9 cellular contexts compared by ENCODE assay signal in the genomic region with DNA sequence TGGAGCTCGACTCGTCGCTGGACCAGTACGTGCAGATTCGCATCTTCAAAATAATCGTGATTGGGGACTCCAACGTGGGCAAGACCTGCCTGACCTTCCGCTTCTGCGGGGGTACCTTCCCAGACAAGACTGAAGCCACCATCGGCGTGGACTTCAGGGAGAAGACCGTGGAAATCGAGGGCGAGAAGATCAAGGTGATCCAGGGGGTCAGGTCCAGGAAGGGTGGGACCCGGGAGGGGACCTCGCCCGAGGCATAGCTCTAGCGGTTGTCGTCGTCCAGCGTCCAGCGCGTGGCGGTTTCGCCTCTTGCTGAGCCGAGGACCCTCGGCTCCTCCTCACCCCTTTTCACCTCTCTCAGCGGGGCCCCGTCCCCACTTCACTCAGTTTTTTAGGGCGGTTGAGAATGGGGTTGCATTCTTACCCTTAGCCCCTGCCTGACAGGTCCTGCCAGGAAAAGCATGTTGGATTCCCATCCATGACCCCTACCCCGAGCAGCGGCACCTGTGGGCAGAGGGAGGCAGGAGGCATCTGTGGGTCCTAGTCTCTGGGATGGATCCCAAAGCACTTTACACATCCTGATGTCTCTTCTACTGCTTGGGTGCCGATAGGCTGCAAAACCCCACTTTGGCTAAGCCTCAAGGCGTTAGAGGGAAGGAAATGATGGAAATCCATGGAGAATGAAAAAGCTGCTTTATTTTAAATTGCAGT. TPM values are rescaled to one million over a fixed set of nuclear protein-coding genes. Genes with fewer than 3 reads are reported as not detected.
A peak's percentile ranks its signal among the peaks of the same experiment; 100 is the strongest.
DNase-seq lines count a peak whose midpoint lies in the region; ATAC-seq and TF ChIP-seq lines count a peak whose summit lies in the region.
"Had no signal": no experiment of that assay in that cellular context is flagged by ENCODE, and none has a peak within 500 bp of the region (broad histone marks: within the 10 kb centered on the region; RNA-seq: fewer than 3 reads in every experiment).

No MANE protein-coding gene starts in this region.

- H3K4me3 ChIP-seq in LNCaP clone FGC (ENCODE audit: low read depth, low read length) = peak overlapping the region; percentile 29
- H3K4me3 ChIP-seq in duodenal mucosa (ENCODE audit: low read depth in 1 of 2, low read length in 2 of 2) = peak overlapping the region; percentile 62 to 66
- peak overlapping the region; percentile 91 for H3K4me3 ChIP-seq in neural cell (ENCODE audit: low read length)

- no peaks in the 10 kb centered on the region for H3F3A ChIP-seq in neural cell (ENCODE audit: insufficient read depth, low read length, poor library complexity, severe bottlenecking)

- intact Hi-C loops in CD14-positive monocyte (cut with micrococcal nuclease) = no loop called here

- peaks cover 4 to 8% of the 10 kb centered on the region in 2 donors for H3K4me1 ChIP-seq in duodenal mucosa (ENCODE audit: control insufficient read depth in 1 of 2, insufficient read depth in 2 of 2, low read length in 2 of 2)

- H3K36me3 Mint-ChIP-seq in CD14-positive monocyte = no peaks in the 10 kb centered on the region

- no peaks in the 10 kb centered on the region for H4K20me1 ChIP-seq in neural cell (ENCODE audit: insufficient read depth)

- H3K4me2 ChIP-seq in neural cell (ENCODE audit: low read length) = peak overlapping the region; percentile 14

- TF ChIP-seq CTCF in CD14-positive monocyte (IDR thresholded peaks at IDR 0.05) = no peak
- TF ChIP-seq CTCF in LNCaP clone FGC (IDR thresholded peaks at IDR 0.05; ENCODE audit: control insufficient read depth, extremely low read depth, insufficient read depth) = no peak
- TF ChIP-seq CTCF in neural cell (IDR thresholded peaks at IDR 0.05; ENCODE audit: poor library complexity, severe bottlenecking) = peak; percentile 17

- no peak for ATAC-seq in GM19455 (IDR thresholded peaks at IDR 0.05; ENCODE audit: unreplicated experiment)
- ATAC-seq: HCT116 had no signal

- H3K9ac ChIP-seq in duodenal mucosa (ENCODE audit: low read depth in 1 of 2, low read length in 2 of 2) (peak overlapping the region in 1 of 2 donors; percentile 25), neural cell (ENCODE audit: low read length) (peak overlapping the region; percentile 95)

- H3K9me3 ChIP-seq in duodenal mucosa (ENCODE audit: control insufficient read depth in 1 of 2, low read length in 2 of 2) = no peaks in the 10 kb centered on the region
- no peaks in the 10 kb centered on the region for H3K9me3 ChIP-seq in neural cell (ENCODE audit: low read length)

- peaks cover 41% of the 10 kb centered on the region for H3K4me1 Mint-ChIP-seq in CD14-positive monocyte

- H2AFZ ChIP-seq in neural cell (ENCODE audit: low read depth, low read length) = peak overlapping the region; percentile 27

- no peak for DNase-seq in CD14-positive monocyte (ENCODE audit: low spot score)
- DNase-seq in LNCaP clone FGC (ENCODE audit: low read depth) = no peak
- DNase-seq in HPDE6-E6E7 (ENCODE audit: extremely low spot score) = no peak
- no peak for DNase-seq in activated CD4-positive, alpha-beta T cell treated with anti-CD3 and anti-CD28 coated beads for 48 hours
- DNase-seq in iPS-NIHi7 (ENCODE audit: extremely low spot score) = no peak

- peaks cover 0 to 10% (median 0%) of the 10 kb centered on the region in 7 donors for H3K9me3 Mint-ChIP-seq in CD14-positive monocyte

- TF ChIP-seq EP300 in neural cell (conservative IDR thresholded peaks at IDR 0.05; ENCODE audit: poor library complexity, severe bottlenecking) = no peak

- no peaks in the 10 kb centered on the region for H3K27me3 ChIP-seq in duodenal mucosa (ENCODE audit: control insufficient read depth in 1 of 2, insufficient read depth in 2 of 2, low read length in 2 of 2)
- H3K27me3 ChIP-seq in neural cell (ENCODE audit: insufficient read depth, low read depth, low read length) = no peaks in the 10 kb centered on the region

- no peak overlapping the region for H3K27ac ChIP-seq in duodenal mucosa (ENCODE audit: low read depth, low read length)
- H3K27ac ChIP-seq in neural cell (ENCODE audit: low read length) = peak overlapping the region; percentile 95

- H3K4me3 Mint-ChIP-seq in CD14-positive monocyte = peak overlapping the region; percentile 80 to 90

- no peaks in the 10 kb centered on the region for H3K36me3 ChIP-seq in duodenal mucosa (ENCODE audit: control insufficient read depth in 1 of 2, insufficient read depth in 2 of 2, low read length in 2 of 2)
- no peaks in the 10 kb centered on the region for H3K36me3 ChIP-seq in neural cell (ENCODE audit: insufficient read depth, low read length)

- H3K27me3 Mint-ChIP-seq in CD14-positive monocyte (ENCODE audit: low read depth in 3 of 3) = peaks cover 0 to 8% (median 1%) of the 10 kb centered on the region in 3 donors

- peak overlapping the region in 3 of 7 donors; percentile 8 to 96 (median 89) for H3K27ac Mint-ChIP-seq in CD14-positive monocyte

- no peak for TF ChIP-seq RAD21 in neural cell (conservative IDR thresholded peaks at IDR 0.05)

- H3K9me2 ChIP-seq in neural cell (ENCODE audit: insufficient read depth, low read length) = no peaks in the 10 kb centered on the region

- peaks cover 30% of the 10 kb centered on the region for H3K79me2 ChIP-seq in neural cell (replicated peaks; ENCODE audit: insufficient read depth, low read length)

TF ChIP-seq in neural cell, 6 proteins besides CTCF, POLR2A, EP300 and RAD21:
- TF ChIP-seq, protein P1, sequence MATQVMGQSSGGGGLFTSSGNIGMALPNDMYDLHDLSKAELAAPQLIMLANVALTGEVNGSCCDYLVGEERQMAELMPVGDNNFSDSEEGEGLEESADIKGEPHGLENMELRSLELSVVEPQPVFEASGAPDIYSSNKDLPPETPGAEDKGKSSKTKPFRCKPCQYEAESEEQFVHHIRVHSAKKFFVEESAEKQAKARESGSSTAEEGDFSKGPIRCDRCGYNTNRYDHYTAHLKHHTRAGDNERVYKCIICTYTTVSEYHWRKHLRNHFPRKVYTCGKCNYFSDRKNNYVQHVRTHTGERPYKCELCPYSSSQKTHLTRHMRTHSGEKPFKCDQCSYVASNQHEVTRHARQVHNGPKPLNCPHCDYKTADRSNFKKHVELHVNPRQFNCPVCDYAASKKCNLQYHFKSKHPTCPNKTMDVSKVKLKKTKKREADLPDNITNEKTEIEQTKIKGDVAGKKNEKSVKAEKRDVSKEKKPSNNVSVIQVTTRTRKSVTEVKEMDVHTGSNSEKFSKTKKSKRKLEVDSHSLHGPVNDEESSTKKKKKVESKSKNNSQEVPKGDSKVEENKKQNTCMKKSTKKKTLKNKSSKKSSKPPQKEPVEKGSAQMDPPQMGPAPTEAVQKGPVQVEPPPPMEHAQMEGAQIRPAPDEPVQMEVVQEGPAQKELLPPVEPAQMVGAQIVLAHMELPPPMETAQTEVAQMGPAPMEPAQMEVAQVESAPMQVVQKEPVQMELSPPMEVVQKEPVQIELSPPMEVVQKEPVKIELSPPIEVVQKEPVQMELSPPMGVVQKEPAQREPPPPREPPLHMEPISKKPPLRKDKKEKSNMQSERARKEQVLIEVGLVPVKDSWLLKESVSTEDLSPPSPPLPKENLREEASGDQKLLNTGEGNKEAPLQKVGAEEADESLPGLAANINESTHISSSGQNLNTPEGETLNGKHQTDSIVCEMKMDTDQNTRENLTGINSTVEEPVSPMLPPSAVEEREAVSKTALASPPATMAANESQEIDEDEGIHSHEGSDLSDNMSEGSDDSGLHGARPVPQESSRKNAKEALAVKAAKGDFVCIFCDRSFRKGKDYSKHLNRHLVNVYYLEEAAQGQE (IDR thresholded peaks at IDR 0.05; ENCODE audit: borderline replicate concordance) = no peak
- TF ChIP-seq POLR2AphosphoS5 (IDR thresholded peaks at IDR 0.05) = no peak
- no peak for TF ChIP-seq TAF1 (IDR thresholded peaks at IDR 0.05; ENCODE audit: low read depth)
- no peak for TF ChIP-seq MXI1 (conservative IDR thresholded peaks at IDR 0.05; ENCODE audit: poor library complexity, severe bottlenecking)
- no peak for TF ChIP-seq SMC3 (conservative IDR thresholded peaks at IDR 0.05; ENCODE audit: poor library complexity)
- TF ChIP-seq EZH2 (IDR thresholded peaks at IDR 0.05; ENCODE audit: borderline replicate concordance, insufficient read depth, low read length, poor library complexity, severe bottlenecking) = no peak

RNA-seq across cellular contexts. Expression of a gene that starts 0.5 kb away (rescaled TPM):
- polyA plus RNA-seq in CD14-positive monocyte = 1 to 10 TPM in 1 of 2 donors, under 1 TPM in 1; 0.13 to 1.6 TPM
- polyA plus RNA-seq in neural cell = 74.7 and 95.4 TPM in 2 replicates
- polyA minus RNA-seq in neural cell = 36.5 and 41.4 TPM in 2 replicates

RNA-seq across cellular contexts. Expression of a gene that starts 6.6 kb away (rescaled TPM):
- polyA plus RNA-seq in CD14-positive monocyte = 10 to 100 TPM; 18.6 to 19.1 TPM
- polyA plus RNA-seq in neural cell = 24.3 and 33.8 TPM in 2 replicates
- polyA minus RNA-seq in neural cell = 21.7 and 23.2 TPM in 2 replicates

Comparison
In these comparisons a context has a peak if more than half of its experiments do, and no peak if none do; other contexts are left out.
1. H3K4me3 ChIP-seq: peak in every context shown above with its lines; median percentile 91 in neural cell; 64 in duodenal mucosa; 29 in LNCaP clone FGC.
2. RNA of a gene that starts 0.5 kb away (polyA plus RNA-seq): 74.7 to 95.4 TPM in neural cell; 0.13 to 1.6 TPM in CD14-positive monocyte; every median in the first group is over 10 times any median in the second.